In the genomic region with DNA sequence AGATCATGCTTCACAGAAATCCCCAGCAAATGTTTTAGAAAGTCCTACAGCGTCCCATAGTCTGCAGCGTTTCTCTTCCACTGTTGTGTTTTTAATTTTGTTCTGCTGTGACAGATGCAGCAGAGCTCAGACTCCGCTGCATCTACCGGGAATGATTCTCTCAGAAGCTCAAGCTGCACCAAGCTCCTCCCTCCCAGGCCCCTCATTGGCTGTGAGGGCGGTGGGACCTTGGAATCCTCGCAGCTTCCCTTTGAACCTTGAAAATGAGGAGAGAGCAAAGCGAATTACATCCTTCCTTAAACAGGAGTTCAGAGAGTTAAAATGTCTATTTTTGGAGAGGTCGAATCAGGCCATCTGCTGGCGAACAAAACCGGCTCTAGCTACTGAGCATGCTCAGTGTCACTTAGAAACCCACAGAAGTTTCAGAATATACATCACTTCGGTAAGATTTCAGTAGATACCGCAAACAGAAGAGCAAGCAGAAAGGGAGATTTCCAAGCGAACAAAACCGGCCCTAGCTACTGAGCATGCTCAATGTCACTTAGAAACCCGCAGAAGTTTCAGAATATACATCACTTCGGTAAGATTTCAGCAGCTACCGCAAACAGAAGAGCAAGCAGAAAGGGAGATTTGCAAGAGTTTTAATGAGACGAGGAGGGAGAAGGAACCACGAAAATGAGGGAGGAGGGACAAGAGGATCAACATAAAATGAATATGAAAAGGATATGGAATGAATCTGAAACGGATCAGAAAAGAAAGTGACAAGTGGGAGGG, we compare ENCODE assay signal across 1 cellular context.
A peak's percentile ranks its signal among the peaks of the same experiment; 100 is the strongest.
TF ChIP-seq lines count a peak whose summit lies in the region.

A gene (minus strand): TSS at position 144 of the 774 bp plus-strand sequence. CDS start 188 bp downstream, outside the sequence.

TF ChIP-seq in GM12878, 131 proteins besides CTCF, POLR2A, EP300 and RAD21 (continued from another document and continues in another):
- TF ChIP-seq, protein P1, sequence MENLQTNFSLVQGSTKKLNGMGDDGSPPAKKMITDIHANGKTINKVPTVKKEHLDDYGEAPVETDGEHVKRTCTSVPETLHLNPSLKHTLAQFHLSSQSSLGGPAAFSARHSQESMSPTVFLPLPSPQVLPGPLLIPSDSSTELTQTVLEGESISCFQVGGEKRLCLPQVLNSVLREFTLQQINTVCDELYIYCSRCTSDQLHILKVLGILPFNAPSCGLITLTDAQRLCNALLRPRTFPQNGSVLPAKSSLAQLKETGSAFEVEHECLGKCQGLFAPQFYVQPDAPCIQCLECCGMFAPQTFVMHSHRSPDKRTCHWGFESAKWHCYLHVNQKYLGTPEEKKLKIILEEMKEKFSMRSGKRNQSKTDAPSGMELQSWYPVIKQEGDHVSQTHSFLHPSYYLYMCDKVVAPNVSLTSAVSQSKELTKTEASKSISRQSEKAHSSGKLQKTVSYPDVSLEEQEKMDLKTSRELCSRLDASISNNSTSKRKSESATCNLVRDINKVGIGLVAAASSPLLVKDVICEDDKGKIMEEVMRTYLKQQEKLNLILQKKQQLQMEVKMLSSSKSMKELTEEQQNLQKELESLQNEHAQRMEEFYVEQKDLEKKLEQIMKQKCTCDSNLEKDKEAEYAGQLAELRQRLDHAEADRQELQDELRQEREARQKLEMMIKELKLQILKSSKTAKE (IDR thresholded peaks at IDR 0.05; ENCODE audit: low read depth, poor library complexity, severe bottlenecking), result no peak
- TF ChIP-seq ZNF384 (IDR thresholded peaks at IDR 0.05; ENCODE audit: borderline replicate concordance, low read depth, low read length) (no peak), WRNIP1 (IDR thresholded peaks at IDR 0.05; ENCODE audit: borderline replicate concordance, low read depth, low read length) (peak; percentile 54; the same call in 1 of the 2 replicates), NR2F1 (conservative IDR thresholded peaks at IDR 0.05) (peak; percentile 73), ZZZ3 (IDR thresholded peaks at IDR 0.05; ENCODE audit: control insufficient read depth, insufficient read length, low read depth) (no peak), NR2C2 (IDR thresholded peaks at IDR 0.05; ENCODE audit: borderline replicate concordance, control insufficient read depth, insufficient read length, low read depth) (no peak), RFX5 (IDR thresholded peaks at IDR 0.05; ENCODE audit: low read depth, low read length) (peak; percentile 45; the same call in 1 of the 2 replicates), RAD51 (IDR thresholded peaks at IDR 0.05) (no peak), MEF2A (IDR thresholded peaks at IDR 0.05; ENCODE audit: insufficient read depth, low read depth, low read length) (peak; percentile 97), IKZF1 (conservative IDR thresholded peaks at IDR 0.05) (peak; percentile 80; the same call in 1 of the 2 replicates), IKZF2 (IDR thresholded peaks at IDR 0.05) (peak; percentile 85 to 88), CHD1 (IDR thresholded peaks at IDR 0.05; ENCODE audit: low read depth, low read length) (no peak), ATF7 (IDR thresholded peaks at IDR 0.05; ENCODE audit: low read depth) (peak; percentile 94), ETV6 (conservative IDR thresholded peaks at IDR 0.05 in 1 of 2, IDR thresholded peaks at IDR 0.05 in 1 of 2; ENCODE audit: borderline replicate concordance in 1 of 2, low read depth in 1 of 2) (no peak), SMAD5 (IDR thresholded peaks at IDR 0.05; ENCODE audit: low read depth) (peak; percentile 24; the same call in 1 of the 2 replicates), TAF1 (IDR thresholded peaks at IDR 0.05; ENCODE audit: borderline replicate concordance, low read depth, low read length) (peak; percentile 87; the same call in 1 of the 2 replicates), IRF4 (IDR thresholded peaks at IDR 0.05; ENCODE audit: low read depth, low read length) (no peak), HDGF (IDR thresholded peaks at IDR 0.05) (peak; percentile 42; the same call in 1 of the 2 replicates), NFIC (IDR thresholded peaks at IDR 0.05; ENCODE audit: low read depth, low read length) (peak; percentile 75), CREB1 (IDR thresholded peaks at IDR 0.05; ENCODE audit: low read depth) (peak; percentile 21), SUZ12 (IDR thresholded peaks at IDR 0.05; ENCODE audit: unreplicated experiment) (no peak), RBBP5 (conservative IDR thresholded peaks at IDR 0.05) (peak; percentile 91; the same call in 1 of the 2 replicates), SIX5 (IDR thresholded peaks at IDR 0.05; ENCODE audit: low read depth, low read length, severe bottlenecking) (no peak), MYB (IDR thresholded peaks at IDR 0.05; ENCODE audit: borderline replicate concordance, low read depth, low read length) (no peak), RB1 (IDR thresholded peaks at IDR 0.05; ENCODE audit: borderline replicate concordance) (no peak; the same call in 1 of the 2 replicates), NFXL1 (IDR thresholded peaks at IDR 0.05; ENCODE audit: borderline replicate concordance) (no peak), EED (IDR thresholded peaks at IDR 0.05; ENCODE audit: low read depth) (peak; percentile 83), POU2F2 (IDR thresholded peaks at IDR 0.05; ENCODE audit: borderline replicate concordance, low read depth, low read length) (peak; percentile 46; the same call in 2 of the 3 replicates), POLR2AphosphoS5 (IDR thresholded peaks at IDR 0.05; ENCODE audit: low read length) (peak; percentile 51), SRF (IDR thresholded peaks at IDR 0.05; ENCODE audit: low read depth in 2 of 2, low read length in 2 of 2) (no peak), RELA (IDR thresholded peaks at IDR 0.05; ENCODE audit: borderline replicate concordance, partially characterized antibody) (no peak), NBN (IDR thresholded peaks at IDR 0.05) (peak; percentile 92), BHLHE40 (IDR thresholded peaks at IDR 0.05; ENCODE audit: borderline replicate concordance in 1 of 2, low read depth in 2 of 2, low read length in 1 of 2) (0 out of 4 replicates have a peak, but pooled peaks of 1 of the 2 experiments have one; percentile 45), TBL1XR1 (IDR thresholded peaks at IDR 0.05; ENCODE audit: low read depth, low read length) (no peak; the same call in 1 of the 2 replicates), FOXK2 (IDR thresholded peaks at IDR 0.05) (no peak), PAX5 (IDR thresholded peaks at IDR 0.05; ENCODE audit: borderline replicate concordance, low read depth, low read length) (peak; percentile 29; the same call in 1 of the 2 replicates), RCOR1 (conservative IDR thresholded peaks at IDR 0.05; ENCODE audit: low read depth, low read length) (no peak)
- TF ChIP-seq, protein P2, sequence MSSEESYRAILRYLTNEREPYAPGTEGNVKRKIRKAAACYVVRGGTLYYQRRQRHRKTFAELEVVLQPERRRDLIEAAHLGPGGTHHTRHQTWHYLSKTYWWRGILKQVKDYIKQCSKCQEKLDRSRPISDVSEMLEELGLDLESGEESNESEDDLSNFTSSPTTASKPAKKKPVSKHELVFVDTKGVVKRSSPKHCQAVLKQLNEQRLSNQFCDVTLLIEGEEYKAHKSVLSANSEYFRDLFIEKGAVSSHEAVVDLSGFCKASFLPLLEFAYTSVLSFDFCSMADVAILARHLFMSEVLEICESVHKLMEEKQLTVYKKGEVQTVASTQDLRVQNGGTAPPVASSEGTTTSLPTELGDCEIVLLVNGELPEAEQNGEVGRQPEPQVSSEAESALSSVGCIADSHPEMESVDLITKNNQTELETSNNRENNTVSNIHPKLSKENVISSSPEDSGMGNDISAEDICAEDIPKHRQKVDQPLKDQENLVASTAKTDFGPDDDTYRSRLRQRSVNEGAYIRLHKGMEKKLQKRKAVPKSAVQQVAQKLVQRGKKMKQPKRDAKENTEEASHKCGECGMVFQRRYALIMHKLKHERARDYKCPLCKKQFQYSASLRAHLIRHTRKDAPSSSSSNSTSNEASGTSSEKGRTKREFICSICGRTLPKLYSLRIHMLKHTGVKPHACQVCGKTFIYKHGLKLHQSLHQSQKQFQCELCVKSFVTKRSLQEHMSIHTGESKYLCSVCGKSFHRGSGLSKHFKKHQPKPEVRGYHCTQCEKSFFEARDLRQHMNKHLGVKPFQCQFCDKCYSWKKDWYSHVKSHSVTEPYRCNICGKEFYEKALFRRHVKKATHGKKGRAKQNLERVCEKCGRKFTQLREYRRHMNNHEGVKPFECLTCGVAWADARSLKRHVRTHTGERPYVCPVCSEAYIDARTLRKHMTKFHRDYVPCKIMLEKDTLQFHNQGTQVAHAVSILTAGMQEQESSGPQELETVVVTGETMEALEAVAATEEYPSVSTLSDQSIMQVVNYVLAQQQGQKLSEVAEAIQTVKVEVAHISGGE (CRISPR knock-in tag; IDR thresholded peaks at IDR 0.05), result no peak
- TF ChIP-seq, protein P3, sequence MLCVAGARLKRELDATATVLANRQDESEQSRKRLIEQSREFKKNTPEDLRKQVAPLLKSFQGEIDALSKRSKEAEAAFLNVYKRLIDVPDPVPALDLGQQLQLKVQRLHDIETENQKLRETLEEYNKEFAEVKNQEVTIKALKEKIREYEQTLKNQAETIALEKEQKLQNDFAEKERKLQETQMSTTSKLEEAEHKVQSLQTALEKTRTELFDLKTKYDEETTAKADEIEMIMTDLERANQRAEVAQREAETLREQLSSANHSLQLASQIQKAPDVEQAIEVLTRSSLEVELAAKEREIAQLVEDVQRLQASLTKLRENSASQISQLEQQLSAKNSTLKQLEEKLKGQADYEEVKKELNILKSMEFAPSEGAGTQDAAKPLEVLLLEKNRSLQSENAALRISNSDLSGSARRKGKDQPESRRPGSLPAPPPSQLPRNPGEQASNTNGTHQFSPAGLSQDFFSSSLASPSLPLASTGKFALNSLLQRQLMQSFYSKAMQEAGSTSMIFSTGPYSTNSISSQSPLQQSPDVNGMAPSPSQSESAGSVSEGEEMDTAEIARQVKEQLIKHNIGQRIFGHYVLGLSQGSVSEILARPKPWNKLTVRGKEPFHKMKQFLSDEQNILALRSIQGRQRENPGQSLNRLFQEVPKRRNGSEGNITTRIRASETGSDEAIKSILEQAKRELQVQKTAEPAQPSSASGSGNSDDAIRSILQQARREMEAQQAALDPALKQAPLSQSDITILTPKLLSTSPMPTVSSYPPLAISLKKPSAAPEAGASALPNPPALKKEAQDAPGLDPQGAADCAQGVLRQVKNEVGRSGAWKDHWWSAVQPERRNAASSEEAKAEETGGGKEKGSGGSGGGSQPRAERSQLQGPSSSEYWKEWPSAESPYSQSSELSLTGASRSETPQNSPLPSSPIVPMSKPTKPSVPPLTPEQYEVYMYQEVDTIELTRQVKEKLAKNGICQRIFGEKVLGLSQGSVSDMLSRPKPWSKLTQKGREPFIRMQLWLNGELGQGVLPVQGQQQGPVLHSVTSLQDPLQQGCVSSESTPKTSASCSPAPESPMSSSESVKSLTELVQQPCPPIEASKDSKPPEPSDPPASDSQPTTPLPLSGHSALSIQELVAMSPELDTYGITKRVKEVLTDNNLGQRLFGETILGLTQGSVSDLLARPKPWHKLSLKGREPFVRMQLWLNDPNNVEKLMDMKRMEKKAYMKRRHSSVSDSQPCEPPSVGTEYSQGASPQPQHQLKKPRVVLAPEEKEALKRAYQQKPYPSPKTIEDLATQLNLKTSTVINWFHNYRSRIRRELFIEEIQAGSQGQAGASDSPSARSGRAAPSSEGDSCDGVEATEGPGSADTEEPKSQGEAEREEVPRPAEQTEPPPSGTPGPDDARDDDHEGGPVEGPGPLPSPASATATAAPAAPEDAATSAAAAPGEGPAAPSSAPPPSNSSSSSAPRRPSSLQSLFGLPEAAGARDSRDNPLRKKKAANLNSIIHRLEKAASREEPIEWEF (IDR thresholded peaks at IDR 0.05; ENCODE audit: insufficient replicate concordance, low read depth, low read length), result peak; percentile 70
- TF ChIP-seq, protein P4, sequence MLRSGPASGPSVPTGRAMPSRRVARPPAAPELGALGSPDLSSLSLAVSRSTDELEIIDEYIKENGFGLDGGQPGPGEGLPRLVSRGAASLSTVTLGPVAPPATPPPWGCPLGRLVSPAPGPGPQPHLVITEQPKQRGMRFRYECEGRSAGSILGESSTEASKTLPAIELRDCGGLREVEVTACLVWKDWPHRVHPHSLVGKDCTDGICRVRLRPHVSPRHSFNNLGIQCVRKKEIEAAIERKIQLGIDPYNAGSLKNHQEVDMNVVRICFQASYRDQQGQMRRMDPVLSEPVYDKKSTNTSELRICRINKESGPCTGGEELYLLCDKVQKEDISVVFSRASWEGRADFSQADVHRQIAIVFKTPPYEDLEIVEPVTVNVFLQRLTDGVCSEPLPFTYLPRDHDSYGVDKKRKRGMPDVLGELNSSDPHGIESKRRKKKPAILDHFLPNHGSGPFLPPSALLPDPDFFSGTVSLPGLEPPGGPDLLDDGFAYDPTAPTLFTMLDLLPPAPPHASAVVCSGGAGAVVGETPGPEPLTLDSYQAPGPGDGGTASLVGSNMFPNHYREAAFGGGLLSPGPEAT (IDR thresholded peaks at IDR 0.05; ENCODE audit: low read depth), result peak; percentile 94
- TF ChIP-seq, protein P5, sequence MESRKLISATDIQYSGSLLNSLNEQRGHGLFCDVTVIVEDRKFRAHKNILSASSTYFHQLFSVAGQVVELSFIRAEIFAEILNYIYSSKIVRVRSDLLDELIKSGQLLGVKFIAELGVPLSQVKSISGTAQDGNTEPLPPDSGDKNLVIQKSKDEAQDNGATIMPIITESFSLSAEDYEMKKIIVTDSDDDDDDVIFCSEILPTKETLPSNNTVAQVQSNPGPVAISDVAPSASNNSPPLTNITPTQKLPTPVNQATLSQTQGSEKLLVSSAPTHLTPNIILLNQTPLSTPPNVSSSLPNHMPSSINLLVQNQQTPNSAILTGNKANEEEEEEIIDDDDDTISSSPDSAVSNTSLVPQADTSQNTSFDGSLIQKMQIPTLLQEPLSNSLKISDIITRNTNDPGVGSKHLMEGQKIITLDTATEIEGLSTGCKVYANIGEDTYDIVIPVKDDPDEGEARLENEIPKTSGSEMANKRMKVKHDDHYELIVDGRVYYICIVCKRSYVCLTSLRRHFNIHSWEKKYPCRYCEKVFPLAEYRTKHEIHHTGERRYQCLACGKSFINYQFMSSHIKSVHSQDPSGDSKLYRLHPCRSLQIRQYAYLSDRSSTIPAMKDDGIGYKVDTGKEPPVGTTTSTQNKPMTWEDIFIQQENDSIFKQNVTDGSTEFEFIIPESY (IDR thresholded peaks at IDR 0.05), result no peak
- TF ChIP-seq, protein P6, sequence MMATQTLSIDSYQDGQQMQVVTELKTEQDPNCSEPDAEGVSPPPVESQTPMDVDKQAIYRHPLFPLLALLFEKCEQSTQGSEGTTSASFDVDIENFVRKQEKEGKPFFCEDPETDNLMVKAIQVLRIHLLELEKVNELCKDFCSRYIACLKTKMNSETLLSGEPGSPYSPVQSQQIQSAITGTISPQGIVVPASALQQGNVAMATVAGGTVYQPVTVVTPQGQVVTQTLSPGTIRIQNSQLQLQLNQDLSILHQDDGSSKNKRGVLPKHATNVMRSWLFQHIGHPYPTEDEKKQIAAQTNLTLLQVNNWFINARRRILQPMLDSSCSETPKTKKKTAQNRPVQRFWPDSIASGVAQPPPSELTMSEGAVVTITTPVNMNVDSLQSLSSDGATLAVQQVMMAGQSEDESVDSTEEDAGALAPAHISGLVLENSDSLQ (IDR thresholded peaks at IDR 0.05), result peak; percentile 14; the same call in 1 of the 2 replicates
